In the genomic region with DNA sequence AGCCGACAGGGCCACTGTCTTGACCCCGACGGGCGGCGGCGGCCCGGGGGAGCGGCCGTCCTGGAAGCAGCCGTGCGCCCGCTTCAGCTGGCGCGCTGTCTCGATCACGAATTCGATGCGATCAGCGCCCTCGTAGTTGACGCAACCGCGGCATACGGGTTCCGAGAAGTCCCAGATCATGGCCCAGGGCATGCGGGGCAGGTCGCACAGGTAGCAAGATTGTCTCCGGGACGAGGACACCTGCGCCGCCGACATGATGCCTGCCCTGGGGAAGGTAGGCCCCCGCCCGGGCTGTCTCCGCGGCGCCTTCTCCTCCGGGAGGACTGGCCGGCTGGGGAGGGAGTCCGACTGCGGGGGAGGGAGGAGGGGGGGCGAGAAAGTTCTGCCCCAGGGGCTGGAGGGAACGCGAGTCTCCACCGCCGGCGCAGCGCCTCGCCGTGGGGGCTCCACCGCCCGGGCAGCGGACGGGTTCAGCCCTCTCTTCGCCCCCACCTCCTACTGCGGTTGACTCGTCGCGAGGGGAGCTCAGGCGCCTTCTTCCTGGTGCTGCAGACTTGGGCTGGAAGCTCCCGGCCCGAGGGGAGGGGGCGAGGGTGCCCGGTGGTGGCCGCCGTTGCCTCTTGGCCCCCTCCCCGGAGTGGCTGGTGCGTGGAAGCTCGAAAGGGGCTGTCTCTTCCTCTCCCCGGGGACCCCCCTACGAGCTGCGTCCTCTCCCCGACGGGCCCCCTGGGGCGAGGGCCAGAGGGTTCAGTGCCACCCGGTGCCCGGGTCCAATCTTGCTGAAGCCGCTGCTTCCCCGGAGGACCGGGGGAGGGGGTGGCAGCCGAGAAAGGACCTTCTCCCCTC, we compare ENCODE assay signal across 8 cellular contexts. TPM values are rescaled to one million over a fixed set of nuclear protein-coding genes. Genes with fewer than 3 reads are reported as not detected.
A peak's percentile ranks its signal among the peaks of the same experiment; 100 is the strongest.
DNase-seq lines count a peak whose midpoint lies in the region; ATAC-seq and TF ChIP-seq lines count a peak whose summit lies in the region.

No MANE protein-coding gene starts in this region.

- no peaks in the 10 kb centered on the region for H3K9me3 ChIP-seq in vagina

- H3K36me3 ChIP-seq in vagina, result peaks cover 0 to 4% of the 10 kb centered on the region in 2 donors

- H3K4me1 ChIP-seq in vagina, result peaks cover 74% of the 10 kb centered on the region

- peak in 1 of 2 donors; percentile 52 for TF ChIP-seq POLR2A in vagina (IDR thresholded peaks at IDR 0.05)

- H3K27ac ChIP-seq in vagina, result peak overlapping the region; percentile 98

- peak overlapping the region; percentile 60 to 84 for H3K4me3 ChIP-seq in vagina

- TF ChIP-seq CTCF in vagina (IDR thresholded peaks at IDR 0.05), result no peak

- intact Hi-C loops in vagina (cut with DNase I), result loop anchor here (2.0 to 5.0 kb wide), 3 partner anchors 15 to 110 kb away; no protein-coding TSS in a partner anchor

- DNase-seq in C1 segment of cervical spinal cord (lab: John Stamatoyannopoulos, UW), result peak in 12 of 14 donors; percentile 54 to 92 (median 82)
- DNase-seq in activated gamma-delta T cell treated with anti-CD3 and anti-CD28 coated beads, Interleukin-2, amount 50 U/mL, for 16 hours (ENCODE audit: low read depth), result peak; percentile 38
- peak; percentile 54 for DNase-seq in germinal center (ENCODE audit: low spot score)
- peak; percentile 66 for DNase-seq in occipital lobe (lab: John Stamatoyannopoulos, UW)
- no peak for DNase-seq in vagina (ENCODE audit: extremely low spot score in 2 of 2)

- ATAC-seq in GM19023 (IDR thresholded peaks at IDR 0.05; ENCODE audit: unreplicated experiment) (peak; percentile 36), HG03139 (IDR thresholded peaks at IDR 0.05; ENCODE audit: unreplicated experiment) (peak; percentile 19)

- H3K27me3 ChIP-seq in vagina, result no peaks in the 10 kb centered on the region

TF ChIP-seq in PFSK-1, 5 proteins besides CTCF, POLR2A, EP300 and RAD21:
- TF ChIP-seq SIN3A (IDR thresholded peaks at IDR 0.05; ENCODE audit: borderline replicate concordance, insufficient read depth, low read length) (no peak), POLR2AphosphoS5 (IDR thresholded peaks at IDR 0.05; ENCODE audit: low read depth, low read length) (peak; percentile 22; the same call in 1 of the 2 replicates), FOXP2 (optimal IDR thresholded peaks at IDR 0.05; ENCODE audit: borderline replicate concordance, extremely low read depth, extremely low read length, insufficient read depth) (no peak), TAF1 (IDR thresholded peaks at IDR 0.05; ENCODE audit: borderline replicate concordance, insufficient read depth, low read length) (no peak)
- TF ChIP-seq, protein P1, sequence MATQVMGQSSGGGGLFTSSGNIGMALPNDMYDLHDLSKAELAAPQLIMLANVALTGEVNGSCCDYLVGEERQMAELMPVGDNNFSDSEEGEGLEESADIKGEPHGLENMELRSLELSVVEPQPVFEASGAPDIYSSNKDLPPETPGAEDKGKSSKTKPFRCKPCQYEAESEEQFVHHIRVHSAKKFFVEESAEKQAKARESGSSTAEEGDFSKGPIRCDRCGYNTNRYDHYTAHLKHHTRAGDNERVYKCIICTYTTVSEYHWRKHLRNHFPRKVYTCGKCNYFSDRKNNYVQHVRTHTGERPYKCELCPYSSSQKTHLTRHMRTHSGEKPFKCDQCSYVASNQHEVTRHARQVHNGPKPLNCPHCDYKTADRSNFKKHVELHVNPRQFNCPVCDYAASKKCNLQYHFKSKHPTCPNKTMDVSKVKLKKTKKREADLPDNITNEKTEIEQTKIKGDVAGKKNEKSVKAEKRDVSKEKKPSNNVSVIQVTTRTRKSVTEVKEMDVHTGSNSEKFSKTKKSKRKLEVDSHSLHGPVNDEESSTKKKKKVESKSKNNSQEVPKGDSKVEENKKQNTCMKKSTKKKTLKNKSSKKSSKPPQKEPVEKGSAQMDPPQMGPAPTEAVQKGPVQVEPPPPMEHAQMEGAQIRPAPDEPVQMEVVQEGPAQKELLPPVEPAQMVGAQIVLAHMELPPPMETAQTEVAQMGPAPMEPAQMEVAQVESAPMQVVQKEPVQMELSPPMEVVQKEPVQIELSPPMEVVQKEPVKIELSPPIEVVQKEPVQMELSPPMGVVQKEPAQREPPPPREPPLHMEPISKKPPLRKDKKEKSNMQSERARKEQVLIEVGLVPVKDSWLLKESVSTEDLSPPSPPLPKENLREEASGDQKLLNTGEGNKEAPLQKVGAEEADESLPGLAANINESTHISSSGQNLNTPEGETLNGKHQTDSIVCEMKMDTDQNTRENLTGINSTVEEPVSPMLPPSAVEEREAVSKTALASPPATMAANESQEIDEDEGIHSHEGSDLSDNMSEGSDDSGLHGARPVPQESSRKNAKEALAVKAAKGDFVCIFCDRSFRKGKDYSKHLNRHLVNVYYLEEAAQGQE (IDR thresholded peaks at IDR 0.05; ENCODE audit: insufficient read depth in 1 of 2, low read depth in 2 of 2, low read length in 2 of 2), result no peak

RNA-seq across cellular contexts. Expression of a gene that starts 0.7 kb away (rescaled TPM):
- 91.0 TPM for polyA plus RNA-seq in PFSK-1 (2012; ENCODE audit: insufficient read length, low read depth)
- total RNA-seq in occipital lobe (72.7 TPM), vagina (51.1 TPM)

Comparison
In these comparisons a context has a peak if more than half of its experiments do, and no peak if none do; other contexts are left out.
1. DNase-seq: peak in C1 segment of cervical spinal cord (12 of 14), activated gamma-delta T cell treated with anti-CD3 and anti-CD28 coated beads, Interleukin-2, amount 50 U/mL, for 16 hours (single experiment), germinal center (single experiment) and occipital lobe (single experiment); none in vagina (0 of 2).